Comparison of ENCODE assay signal across 33 cellular contexts in genomic region chr11:116046127-116046526, GRCh38.
"Had no signal": no experiment of that assay in that cellular context is flagged by ENCODE, and none has a peak within 500 bp of the region (broad histone marks: within the 10 kb centered on the region; RNA-seq: fewer than 3 reads in every experiment).

No MANE protein-coding gene starts in this region.

- H3K4me3 ChIP-seq: ascending aorta, cardiac muscle cell, K562, PC-9 had no signal

- H3K9me3 ChIP-seq: ascending aorta had no signal

- H3K27ac Mint-ChIP-seq: activated CD4-positive, alpha-beta memory T cell treated with anti-CD3 and anti-CD28 coated beads, Interleukin-2, amount 10 ng/mL, durations not matched to agents 7 days and 5 days; activated CD8-positive, alpha-beta memory T cell treated with anti-CD3 and anti-CD28 coated beads, Interleukin-2, amount 10 ng/mL, durations not matched to agents 7 days and 5 days; activated naive CD4-positive, alpha-beta T cell treated with anti-CD3 and anti-CD28 coated beads, Interleukin-2, amount 50 U/mL, for 24 hours; activated naive CD8-positive, alpha-beta T cell treated with anti-CD3 and anti-CD28 coated beads, Interleukin-2, amount 10 ng/mL, durations not matched to agents 7 days and 5 days; activated T-cell treated with anti-CD3 and anti-CD28 coated beads, Interleukin-2, amount 50 U/mL, for 72 hours; activated T-helper 17 cell treated with anti-CD3 and anti-CD28 coated beads, Interleukin-2, amount 50 U/mL, for 72 hours had no signal

- H3K27ac ChIP-seq: ascending aorta, cardiac muscle cell, PC-9, RWPE1, WERI-Rb-1 had no signal

- H3K4me1 Mint-ChIP-seq: activated CD4-positive, alpha-beta memory T cell treated with anti-CD3 and anti-CD28 coated beads, Interleukin-2, amount 10 ng/mL, durations not matched to agents 7 days and 5 days; activated CD8-positive, alpha-beta memory T cell treated with anti-CD3 and anti-CD28 coated beads, Interleukin-2, amount 10 ng/mL, durations not matched to agents 7 days and 5 days; activated naive CD4-positive, alpha-beta T cell treated with anti-CD3 and anti-CD28 coated beads, Interleukin-2, amount 50 U/mL, for 24 hours; activated naive CD8-positive, alpha-beta T cell treated with anti-CD3 and anti-CD28 coated beads, Interleukin-2, amount 10 ng/mL, durations not matched to agents 7 days and 5 days; activated T-helper 17 cell treated with anti-CD3 and anti-CD28 coated beads, Interleukin-2, amount 50 U/mL, for 72 hours; central memory CD8-positive, alpha-beta T cell had no signal

- H3K27me3 Mint-ChIP-seq: activated CD4-positive, alpha-beta memory T cell treated with anti-CD3 and anti-CD28 coated beads, Interleukin-2, amount 10 ng/mL, durations not matched to agents 7 days and 5 days; activated CD8-positive, alpha-beta memory T cell treated with anti-CD3 and anti-CD28 coated beads, Interleukin-2, amount 10 ng/mL, durations not matched to agents 7 days and 5 days; activated naive CD4-positive, alpha-beta T cell treated with anti-CD3 and anti-CD28 coated beads, Interleukin-2, amount 50 U/mL, for 24 hours; activated naive CD8-positive, alpha-beta T cell treated with anti-CD3 and anti-CD28 coated beads, Interleukin-2, amount 10 ng/mL, durations not matched to agents 7 days and 5 days; activated T-helper 17 cell treated with anti-CD3 and anti-CD28 coated beads, Interleukin-2, amount 50 U/mL, for 72 hours had no signal

- H3K4me2 ChIP-seq: PC-9 had no signal

- ATAC-seq: activated CD8-positive, alpha-beta memory T cell treated with anti-CD3 and anti-CD28 coated beads, Interleukin-2, amount 10 ng/mL, durations not matched to agents 7 days and 5 days; activated T-cell treated with anti-CD3 and anti-CD28 coated beads, Interleukin-2, amount 50 U/mL, for 72 hours; activated T-helper 17 cell treated with anti-CD3 and anti-CD28 coated beads, Interleukin-2, amount 50 U/mL, for 72 hours; K562 had no signal

- H3K4me3 Mint-ChIP-seq: activated CD4-positive, alpha-beta memory T cell treated with anti-CD3 and anti-CD28 coated beads, Interleukin-2, amount 10 ng/mL, durations not matched to agents 7 days and 5 days; activated CD8-positive, alpha-beta memory T cell treated with anti-CD3 and anti-CD28 coated beads, Interleukin-2, amount 10 ng/mL, durations not matched to agents 7 days and 5 days; activated naive CD4-positive, alpha-beta T cell treated with anti-CD3 and anti-CD28 coated beads, Interleukin-2, amount 50 U/mL, for 24 hours; activated naive CD8-positive, alpha-beta T cell treated with anti-CD3 and anti-CD28 coated beads, Interleukin-2, amount 10 ng/mL, durations not matched to agents 7 days and 5 days; activated T-cell treated with anti-CD3 and anti-CD28 coated beads, Interleukin-2, amount 50 U/mL, for 72 hours; activated T-helper 17 cell treated with anti-CD3 and anti-CD28 coated beads, Interleukin-2, amount 50 U/mL, for 72 hours; central memory CD8-positive, alpha-beta T cell had no signal

- H3K9me3 Mint-ChIP-seq: activated CD4-positive, alpha-beta memory T cell treated with anti-CD3 and anti-CD28 coated beads, Interleukin-2, amount 10 ng/mL, durations not matched to agents 7 days and 5 days; activated naive CD4-positive, alpha-beta T cell treated with anti-CD3 and anti-CD28 coated beads, Interleukin-2, amount 50 U/mL, for 24 hours; activated naive CD8-positive, alpha-beta T cell treated with anti-CD3 and anti-CD28 coated beads, Interleukin-2, amount 10 ng/mL, durations not matched to agents 7 days and 5 days; activated T-helper 17 cell treated with anti-CD3 and anti-CD28 coated beads, Interleukin-2, amount 50 U/mL, for 72 hours; central memory CD8-positive, alpha-beta T cell had no signal

- H3K36me3 Mint-ChIP-seq: activated CD8-positive, alpha-beta memory T cell treated with anti-CD3 and anti-CD28 coated beads, Interleukin-2, amount 10 ng/mL, durations not matched to agents 7 days and 5 days; activated naive CD4-positive, alpha-beta T cell treated with anti-CD3 and anti-CD28 coated beads, Interleukin-2, amount 50 U/mL, for 24 hours; activated naive CD8-positive, alpha-beta T cell treated with anti-CD3 and anti-CD28 coated beads, Interleukin-2, amount 10 ng/mL, durations not matched to agents 7 days and 5 days had no signal

- H2AFZ ChIP-seq: PC-9 had no signal

- H3K27me3 ChIP-seq: ascending aorta had no signal

- DNase-seq: activated CD4-positive, alpha-beta memory T cell treated with anti-CD3 and anti-CD28 coated beads, Interleukin-2, amount 10 ng/mL, durations not matched to agents 7 days and 5 days; activated CD4-positive, alpha-beta T cell treated with anti-CD3 and anti-CD28 coated beads for 1 hour; activated CD4-positive, alpha-beta T cell treated with anti-CD3 and anti-CD28 coated beads for 48 hours; activated CD4-positive, CD25-positive, alpha-beta regulatory T cell; activated CD8-positive, alpha-beta memory T cell treated with anti-CD3 and anti-CD28 coated beads for 24 hours; activated CD8-positive, alpha-beta memory T cell treated with anti-CD3 and anti-CD28 coated beads, Interleukin-2, amount 10 ng/mL, durations not matched to agents 7 days and 5 days; activated gamma-delta T cell; activated naive CD4-positive, alpha-beta T cell treated with Interleukin-2 at 50 U/mL for 16 hours; activated naive CD8-positive, alpha-beta T cell treated with anti-CD3 and anti-CD28 coated beads, Interleukin-2, amount 10 ng/mL, durations not matched to agents 7 days and 5 days; activated T-cell treated with anti-CD3 and anti-CD28 coated beads, Interleukin-2, amount 50 U/mL, for 1 hour; activated T-cell treated with anti-CD3 and anti-CD28 coated beads, Interleukin-2, amount 50 U/mL, for 72 hours; amygdala; NCI-H1092 treated with DMSO at 0.1 percent for 48 hours; NCI-H1417; NCI-H146; NCI-H187; NCI-H2029 treated with DMSO at 0.1 percent for 48 hours; NCI-H2107; NCI-H2171; NCI-H510A; NCI-H69; PC-9; Right ventricle myocardium superior; SW 1271; T1000; WERI-Rb-1 had no signal

- H3K4me1 ChIP-seq: ascending aorta had no signal

- H3K36me3 ChIP-seq: ascending aorta, cardiac muscle cell, WERI-Rb-1 had no signal
